ENCODE assay signal across 12 cellular contexts in the genomic region with DNA sequence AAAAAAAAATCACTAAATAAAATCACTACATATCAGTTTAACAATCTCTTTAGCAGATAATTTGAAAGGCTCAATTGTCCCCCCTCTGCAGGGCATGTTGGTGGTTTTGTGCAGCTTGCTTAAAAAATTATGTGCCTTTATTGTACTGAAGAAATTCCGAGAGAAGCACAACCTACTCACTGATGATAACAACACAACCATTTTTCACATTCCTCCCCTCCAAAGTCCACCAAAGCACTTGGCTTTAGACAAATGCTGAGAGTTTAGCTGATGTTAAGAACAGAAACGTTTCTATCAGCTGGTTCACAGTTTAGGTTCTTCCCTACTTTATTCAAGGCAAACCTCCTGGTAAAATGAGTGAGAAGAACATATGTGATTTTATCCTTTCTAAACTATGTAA. TPM values are rescaled to one million over a fixed set of nuclear protein-coding genes. Genes with fewer than 3 reads are reported as not detected.
DNase-seq lines count a peak whose midpoint lies in the region; ATAC-seq and TF ChIP-seq lines count a peak whose summit lies in the region.
"Had no signal": no experiment of that assay in that cellular context is flagged by ENCODE, and none has a peak within 500 bp of the region (broad histone marks: within the 10 kb centered on the region; RNA-seq: fewer than 3 reads in every experiment).

No MANE protein-coding gene starts in this region.

- no peak for ATAC-seq in SK-N-SH treated with all-trans-retinoic acid at 6 μM for 48 hours
- ATAC-seq in naive thymus-derived CD8-positive, alpha-beta T cell = no peak
- ATAC-seq in GM21447 (IDR thresholded peaks at IDR 0.05; ENCODE audit: unreplicated experiment) = no peak

- WGBS in SK-N-SH (ENCODE audit: low lambda C conversion rate) = 72% methylated on average over 2 of the region's 2 CpGs

- H3K4me1 ChIP-seq in SK-N-SH (ENCODE audit: control insufficient read depth in 1 of 2, insufficient read depth in 2 of 2, low read depth in 1 of 2, low read length in 1 of 2) = peaks cover 11 to 40% of the 10 kb centered on the region in 2 experiments; a peak in 2 of 4 replicates

- peaks cover 33 to 90% (median 73%) of the 10 kb centered on the region in 4 donors for H3K4me1 Mint-ChIP-seq in naive thymus-derived CD8-positive, alpha-beta T cell
- H3K4me1 Mint-ChIP-seq in type B pancreatic cell (ENCODE audit: unreplicated experiment) = peaks cover 44% of the 10 kb centered on the region

- peak overlapping the region; percentile 52; the same call in 1 of the 2 replicates for H3K9ac ChIP-seq in SK-N-SH

- H4K20me1 ChIP-seq in SK-N-SH (ENCODE audit: insufficient read depth) = no peaks in the 10 kb centered on the region

- no peaks in the 10 kb centered on the region for H3K36me3 ChIP-seq in SK-N-SH (replicated peaks in 1 of 2; ENCODE audit: control insufficient read depth in 1 of 2, insufficient read depth in 2 of 2, low read length in 1 of 2)

- H3K27me3 ChIP-seq in SK-N-SH (ENCODE audit: insufficient read depth) = no peaks in the 10 kb centered on the region

- DNase-seq in SK-N-SH (no peak), epithelial cell of prostate (ENCODE audit: low read depth, low spot score) (no peak), type B pancreatic cell (ENCODE audit: extremely low spot score, unreplicated experiment) (no peak), SK-N-DZ (ENCODE audit: low spot score) (no peak)
- DNase-seq in naive thymus-derived CD8-positive, alpha-beta T cell = no peak
- DNase-seq in activated CD4-positive, alpha-beta T cell treated with anti-CD3 and anti-CD28 coated beads for 1 hour = no peak
- DNase-seq: erythroblast, naive B cell, NCI-H774 had no signal

- H3K4me3 Mint-ChIP-seq in naive thymus-derived CD8-positive, alpha-beta T cell = peak overlapping the region in 4 of 10 donors; percentile 3 to 54 (median 16)
- H3K4me3 Mint-ChIP-seq in type B pancreatic cell = peak overlapping the region; percentile 78
- H3K4me3 Mint-ChIP-seq: naive B cell had no signal

- no peaks in the 10 kb centered on the region for H3K27me3 Mint-ChIP-seq in naive thymus-derived CD8-positive, alpha-beta T cell
- no peaks in the 10 kb centered on the region for H3K27me3 Mint-ChIP-seq in type B pancreatic cell
- H3K27me3 Mint-ChIP-seq: naive B cell had no signal

- peaks cover 5% of the 10 kb centered on the region for H3F3A ChIP-seq in SK-N-SH (replicated peaks; ENCODE audit: insufficient read depth)

- H3K9me3 ChIP-seq in SK-N-SH = no peaks in the 10 kb centered on the region

- H3K27ac ChIP-seq in SK-N-SH (ENCODE audit: low read depth in 2 of 2, low read length in 1 of 2) (peak overlapping the region in 1 of 2 experiments; percentile 74; a peak in 2 of 4 replicates), epithelial cell of prostate (peak overlapping the region; percentile 90)

- H3K9me2 ChIP-seq in SK-N-SH = no peaks in the 10 kb centered on the region

- peak overlapping the region; percentile 40; the same call in 1 of the 2 replicates for H3K4me2 ChIP-seq in SK-N-SH

- no peak overlapping the region for H3K4me3 ChIP-seq in SK-N-SH (ENCODE audit: low read depth in 2 of 2, low read length in 1 of 2)

- H3K36me3 Mint-ChIP-seq in naive thymus-derived CD8-positive, alpha-beta T cell = peaks cover 0 to 4% (median 2%) of the 10 kb centered on the region in 3 donors
- H3K36me3 Mint-ChIP-seq in type B pancreatic cell = no peaks in the 10 kb centered on the region

- no peak for TF ChIP-seq RAD21 in SK-N-SH (IDR thresholded peaks at IDR 0.05; ENCODE audit: low read length)

- H2AFZ ChIP-seq in SK-N-SH (ENCODE audit: low read depth) = no peak overlapping the region; the same call in 1 of the 2 replicates

- CTCF ChIA-PET in SK-N-SH (lab: Yijun Ruan, JAX) = interaction anchor here (1.7 kb wide), 1 partner anchor 57 kb away, joined by 3 read pairs; no protein-coding TSS in a partner anchor

- H3K79me2 ChIP-seq in SK-N-SH (ENCODE audit: insufficient read depth) = peaks cover 13% of the 10 kb centered on the region; the same call in 1 of the 2 replicates

- TF ChIP-seq EP300 in SK-N-SH (IDR thresholded peaks at IDR 0.05; ENCODE audit: borderline replicate concordance in 1 of 2, low read depth in 1 of 2, low read length in 1 of 2) = no peak

- H3K9me3 Mint-ChIP-seq in naive thymus-derived CD8-positive, alpha-beta T cell = no peaks in the 10 kb centered on the region
- no peaks in the 10 kb centered on the region for H3K9me3 Mint-ChIP-seq in type B pancreatic cell
- H3K9me3 Mint-ChIP-seq: activated T-helper 2 cell treated with anti-CD3 and anti-CD28 coated beads, Interferon-gamma antibody, Interleukin-2, Interleukin-4, amounts not matched to agents 10 μg/mL and 5 μg/mL and 100 μg/mL, durations not matched to agents 14 hours and 24 hours and 36 hours had no signal

- H3K27ac Mint-ChIP-seq in naive thymus-derived CD8-positive, alpha-beta T cell = peak overlapping the region in 6 of 10 donors; percentile 15 to 65 (median 44)
- peak overlapping the region; percentile 71 for H3K27ac Mint-ChIP-seq in type B pancreatic cell
- H3K27ac Mint-ChIP-seq: activated T-helper 2 cell treated with anti-CD3 and anti-CD28 coated beads, Interferon-gamma antibody, Interleukin-2, Interleukin-4, amounts not matched to agents 10 μg/mL and 5 μg/mL and 100 μg/mL, durations not matched to agents 14 hours and 24 hours and 36 hours had no signal

- POLR2A ChIA-PET in SK-N-SH (lab: Yijun Ruan, JAX) = no interaction called here
- POLR2A ChIA-PET in naive thymus-derived CD8-positive, alpha-beta T cell (lab: Charles Lee) = interaction anchor here (1.1 to 1.9 kb wide), 2 partner anchors 13 to 74 kb away, joined by 6 to 7 read pairs; no protein-coding TSS in a partner anchor

- no peak for TF ChIP-seq CTCF in SK-N-SH (IDR thresholded peaks at IDR 0.05)
- no peak for TF ChIP-seq CTCF in type B pancreatic cell (conservative IDR thresholded peaks at IDR 0.05)

TF ChIP-seq in SK-N-SH, 30 proteins besides CTCF, POLR2A, EP300 and RAD21:
- TF ChIP-seq, protein P1, sequence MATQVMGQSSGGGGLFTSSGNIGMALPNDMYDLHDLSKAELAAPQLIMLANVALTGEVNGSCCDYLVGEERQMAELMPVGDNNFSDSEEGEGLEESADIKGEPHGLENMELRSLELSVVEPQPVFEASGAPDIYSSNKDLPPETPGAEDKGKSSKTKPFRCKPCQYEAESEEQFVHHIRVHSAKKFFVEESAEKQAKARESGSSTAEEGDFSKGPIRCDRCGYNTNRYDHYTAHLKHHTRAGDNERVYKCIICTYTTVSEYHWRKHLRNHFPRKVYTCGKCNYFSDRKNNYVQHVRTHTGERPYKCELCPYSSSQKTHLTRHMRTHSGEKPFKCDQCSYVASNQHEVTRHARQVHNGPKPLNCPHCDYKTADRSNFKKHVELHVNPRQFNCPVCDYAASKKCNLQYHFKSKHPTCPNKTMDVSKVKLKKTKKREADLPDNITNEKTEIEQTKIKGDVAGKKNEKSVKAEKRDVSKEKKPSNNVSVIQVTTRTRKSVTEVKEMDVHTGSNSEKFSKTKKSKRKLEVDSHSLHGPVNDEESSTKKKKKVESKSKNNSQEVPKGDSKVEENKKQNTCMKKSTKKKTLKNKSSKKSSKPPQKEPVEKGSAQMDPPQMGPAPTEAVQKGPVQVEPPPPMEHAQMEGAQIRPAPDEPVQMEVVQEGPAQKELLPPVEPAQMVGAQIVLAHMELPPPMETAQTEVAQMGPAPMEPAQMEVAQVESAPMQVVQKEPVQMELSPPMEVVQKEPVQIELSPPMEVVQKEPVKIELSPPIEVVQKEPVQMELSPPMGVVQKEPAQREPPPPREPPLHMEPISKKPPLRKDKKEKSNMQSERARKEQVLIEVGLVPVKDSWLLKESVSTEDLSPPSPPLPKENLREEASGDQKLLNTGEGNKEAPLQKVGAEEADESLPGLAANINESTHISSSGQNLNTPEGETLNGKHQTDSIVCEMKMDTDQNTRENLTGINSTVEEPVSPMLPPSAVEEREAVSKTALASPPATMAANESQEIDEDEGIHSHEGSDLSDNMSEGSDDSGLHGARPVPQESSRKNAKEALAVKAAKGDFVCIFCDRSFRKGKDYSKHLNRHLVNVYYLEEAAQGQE (IDR thresholded peaks at IDR 0.05; ENCODE audit: low read depth, low read length) = no peak

TF ChIP-seq in SK-N-SH treated with all-trans-retinoic acid at 6 μM for 48 hours, 23 proteins besides CTCF, POLR2A, EP300 and RAD21 (continues in another document):
- TF ChIP-seq GLIS3 (CRISPR knock-in tag; IDR thresholded peaks at IDR 0.05) (no peak), RARB (CRISPR knock-in tag; IDR thresholded peaks at IDR 0.05) (no peak), ZNF70 (CRISPR knock-in tag; IDR thresholded peaks at IDR 0.05) (no peak), TSHZ2 (CRISPR knock-in tag; IDR thresholded peaks at IDR 0.05) (no peak), ZFP30 (CRISPR knock-in tag; IDR thresholded peaks at IDR 0.05) (no peak), ESRRG (CRISPR knock-in tag; IDR thresholded peaks at IDR 0.05) (no peak)

RNA-seq across cellular contexts. Expression of gene DOCK9, which starts 0.9 kb away (rescaled TPM):
- 16.6 and 17.9 TPM in 2 replicates for polyA plus RNA-seq in SK-N-SH (2012; rRNA removed)
- 14.3 and 14.9 TPM in 2 replicates for polyA plus RNA-seq in SK-N-SH (2012; cell fraction: cytosol; rRNA removed)
- polyA plus RNA-seq in SK-N-SH (2012; cell fraction: nucleus; rRNA removed) = 18.5 and 22.2 TPM in 2 replicates
- total RNA-seq in naive thymus-derived CD8-positive, alpha-beta T cell = 100 to 1,000 TPM; 201 to 211 TPM
- 10 to 100 TPM in 2 of 3 donors, 1 to 10 TPM in 1; 6.6 to 36.8 (median 21.0) TPM for polyA plus RNA-seq in naive thymus-derived CD8-positive, alpha-beta T cell
- total RNA-seq in type B pancreatic cell (ENCODE audit: low replicate concordance) = 46.2 and 122 TPM in 2 replicates
- polyA plus RNA-seq in SK-N-DZ (2014; cell fraction: cytosol; rRNA removed) = 1.9 and 2.7 TPM in 2 replicates
- polyA plus RNA-seq in SK-N-DZ (2014; cell fraction: nucleus; rRNA removed) = 1.2 and 3.3 TPM in 2 replicates
